17 cellular contexts compared by ENCODE assay signal in genomic region chr6:27290850-27291208, GRCh38. TPM values are rescaled to one million over a fixed set of nuclear protein-coding genes. Genes with fewer than 3 reads are reported as not detected.
DNase-seq lines count a peak whose midpoint lies in the region; ATAC-seq and TF ChIP-seq lines count a peak whose summit lies in the region.
"Had no signal": no experiment of that assay in that cellular context is flagged by ENCODE, and none has a peak within 500 bp of the region (broad histone marks: within the 10 kb centered on the region; RNA-seq: fewer than 3 reads in every experiment).

No MANE protein-coding gene starts in this region.

- TF ChIP-seq CTCF in fibroblast of pulmonary artery (IDR thresholded peaks at IDR 0.05; ENCODE audit: low read length, missing control alignments): no peak
- no peak for TF ChIP-seq CTCF in neural crest cell (conservative IDR thresholded peaks at IDR 0.05)
- no peak for TF ChIP-seq CTCF in heart left ventricle (IDR thresholded peaks at IDR 0.05)

- peaks cover 52% of the 10 kb centered on the region for H3K4me1 Mint-ChIP-seq in neural crest cell

- H3K36me3 ChIP-seq in GM23248 (ENCODE audit: low read depth): no peaks in the 10 kb centered on the region
- no peaks in the 10 kb centered on the region for H3K36me3 ChIP-seq in NT2/D1 (ENCODE audit: insufficient read depth, insufficient read length, low read length)
- H3K36me3 ChIP-seq in heart left ventricle: no peaks in the 10 kb centered on the region
- H3K36me3 ChIP-seq: neutrophil had no signal

- no peaks in the 10 kb centered on the region for H4K20me1 ChIP-seq in GM23248 (ENCODE audit: insufficient read depth)

- no peaks in the 10 kb centered on the region for H3K9me2 ChIP-seq in GM23248 (ENCODE audit: insufficient read depth)
- H3K9me2 ChIP-seq: SK-N-SH had no signal

- intact Hi-C loops in heart left ventricle (cut with DNase I): no loop called here

- H3K36me3 Mint-ChIP-seq in neural crest cell (ENCODE audit: low read depth): peaks cover 9% of the 10 kb centered on the region
- H3K36me3 Mint-ChIP-seq: CD8-positive, alpha-beta T cell had no signal

- peaks cover 95% of the 10 kb centered on the region for H3K27me3 Mint-ChIP-seq in neural crest cell (ENCODE audit: low read depth)

- H3K9me3 ChIP-seq in GM23248 (ENCODE audit: low read depth) (no peaks in the 10 kb centered on the region), NT2/D1 (ENCODE audit: insufficient read depth, low read length) (no peaks in the 10 kb centered on the region), heart left ventricle (peaks cover 0 to 28% (median 0%) of the 10 kb centered on the region in 12 donors)
- H3K9me3 ChIP-seq: SK-N-SH had no signal

- H3K9ac ChIP-seq in GM23248 (no peak overlapping the region), NT2/D1 (ENCODE audit: insufficient read length, low read depth) (no peak overlapping the region)
- H3K9ac ChIP-seq: SK-N-SH had no signal

- no peak overlapping the region for H3K27ac Mint-ChIP-seq in neural crest cell (ENCODE audit: unreplicated experiment)
- H3K27ac Mint-ChIP-seq: CD8-positive, alpha-beta T cell had no signal

- H3K27me3 ChIP-seq in GM23248 (replicated peaks; ENCODE audit: insufficient read depth) (peaks cover 72% of the 10 kb centered on the region), NT2/D1 (ENCODE audit: insufficient read depth, insufficient read length) (peaks cover 61% of the 10 kb centered on the region), heart left ventricle (peaks cover 64 to 100% (median 99%) of the 10 kb centered on the region in 9 donors)

- 11% methylated on average over 10 of the region's 10 CpGs for WGBS in GM23248 (ENCODE audit: low coverage in 1 of 2, low lambda C conversion rate in 2 of 2, missing lambda C conversion rate in 2 of 2), 2 experiments
- WGBS in heart left ventricle, 4 donors: 5 to 10% (median 8%) methylated on average over 10 of the region's 10 CpGs

- peak overlapping the region; percentile 78 for H3K4me3 Mint-ChIP-seq in neural crest cell
- H3K4me3 Mint-ChIP-seq: CD8-positive, alpha-beta T cell had no signal

- DNase-seq in GM23248: no peak
- no peak for DNase-seq in NT2/D1 (ENCODE audit: low read depth, low spot score)
- no peak for DNase-seq in fibroblast of pulmonary artery (ENCODE audit: low read depth)
- DNase-seq in neural crest cell (ENCODE audit: low read depth, low spot score): no peak
- no peak for DNase-seq in DMS79 (lab: John Stamatoyannopoulos, UW)
- DNase-seq in heart left ventricle: no peak
- DNase-seq: activated CD4-positive, CD25-positive, alpha-beta regulatory T cell; activated T-cell treated with anti-CD3 and anti-CD28 coated beads for 4 hours; CD8-positive, alpha-beta T cell; foreskin melanocyte; left cardiac atrium; SK-N-SH had no signal

- H3K27ac ChIP-seq in GM23248 (no peak overlapping the region), heart left ventricle (no peak overlapping the region)
- H3K27ac ChIP-seq: neutrophil, skin epidermis had no signal

- peak overlapping the region; percentile 34 for H3K4me2 ChIP-seq in GM23248 (ENCODE audit: unreplicated experiment)
- H3K4me2 ChIP-seq: SK-N-SH had no signal

- in situ Hi-C loops in GM23248 (cut with MboI): no loop called here

- H2AFZ ChIP-seq in GM23248: no peak overlapping the region

- no peak for TF ChIP-seq POLR2A in heart left ventricle (IDR thresholded peaks at IDR 0.05)

- H3K4me3 ChIP-seq in GM23248 (peak overlapping the region; percentile 24), NT2/D1 (ENCODE audit: insufficient read length, low read depth) (peak overlapping the region; percentile 37), fibroblast of pulmonary artery (replicated peaks; ENCODE audit: low read depth, low read length) (peak overlapping the region; percentile 6), heart left ventricle (no peak overlapping the region)
- H3K4me3 ChIP-seq: skin epidermis had no signal

- H3K79me2 ChIP-seq in GM23248 (ENCODE audit: insufficient read depth): no peaks in the 10 kb centered on the region

- ATAC-seq in GM19351 (IDR thresholded peaks at IDR 0.05; ENCODE audit: unreplicated experiment) (no peak), heart left ventricle (no peak)
- ATAC-seq: CD8-positive, alpha-beta T cell; left cardiac atrium had no signal

- peaks cover 3% of the 10 kb centered on the region for H3K9me3 Mint-ChIP-seq in neural crest cell

- no peaks in the 10 kb centered on the region for H3K4me1 ChIP-seq in GM23248 (ENCODE audit: insufficient read depth)
- H3K4me1 ChIP-seq in NT2/D1 (ENCODE audit: insufficient read depth, insufficient read length): no peaks in the 10 kb centered on the region
- no peaks in the 10 kb centered on the region for H3K4me1 ChIP-seq in heart left ventricle

- peaks cover 11% of the 10 kb centered on the region for H3F3A ChIP-seq in GM23248 (ENCODE audit: insufficient read depth)

RNA-seq across cellular contexts. Expression of gene POM121L2, which starts 21.2 kb away (rescaled TPM):
- not detected in 2 replicates for total RNA-seq in GM23248 (2014; rRNA removed; shearing (Covaris generic))
- not detected in 2 replicates for polyA plus RNA-seq in GM23248 (2016; fragmentation: Nextera tagmentation; extraction: Ambion mirVana)
- total RNA-seq in neural crest cell: not detected in 2 replicates
- not detected for total RNA-seq in heart left ventricle
- not detected for polyA plus RNA-seq in heart left ventricle
- total RNA-seq: CD8-positive, alpha-beta T cell; dermis microvascular lymphatic vessel endothelial cell; G401; left cardiac atrium had no signal
- polyA plus RNA-seq: SK-N-SH had no signal

RNA-seq across cellular contexts. Expression of gene PRSS16, which starts 43.3 kb away (rescaled TPM):
- total RNA-seq in GM23248 (2014; rRNA removed; shearing (Covaris generic)): 0.86 TPM in 1 of 2 replicates, not detected in the other
- polyA plus RNA-seq in GM23248 (2016; fragmentation: Nextera tagmentation; extraction: Ambion mirVana): 0.20 TPM in 1 of 2 replicates, not detected in the other
- 0.57 and 0.63 TPM in 2 replicates for total RNA-seq in neural crest cell
- total RNA-seq in heart left ventricle: 1 to 10 TPM in 1 of 9 donors, under 1 TPM in 1, not detected in 7; 0.11 to 1.5 TPM
- polyA plus RNA-seq in heart left ventricle: not detected
- total RNA-seq: dermis microvascular lymphatic vessel endothelial cell had no signal

Comparison
In these comparisons a context has a peak if more than half of its experiments do, and no peak if none do; other contexts are left out.
1. H3K4me3 ChIP-seq: peak in GM23248 (single experiment), NT2/D1 (single experiment) and fibroblast of pulmonary artery (single experiment); none in heart left ventricle (0 of 12).